Comparison of ENCODE assay signal across 20 cellular contexts in the genomic region with DNA sequence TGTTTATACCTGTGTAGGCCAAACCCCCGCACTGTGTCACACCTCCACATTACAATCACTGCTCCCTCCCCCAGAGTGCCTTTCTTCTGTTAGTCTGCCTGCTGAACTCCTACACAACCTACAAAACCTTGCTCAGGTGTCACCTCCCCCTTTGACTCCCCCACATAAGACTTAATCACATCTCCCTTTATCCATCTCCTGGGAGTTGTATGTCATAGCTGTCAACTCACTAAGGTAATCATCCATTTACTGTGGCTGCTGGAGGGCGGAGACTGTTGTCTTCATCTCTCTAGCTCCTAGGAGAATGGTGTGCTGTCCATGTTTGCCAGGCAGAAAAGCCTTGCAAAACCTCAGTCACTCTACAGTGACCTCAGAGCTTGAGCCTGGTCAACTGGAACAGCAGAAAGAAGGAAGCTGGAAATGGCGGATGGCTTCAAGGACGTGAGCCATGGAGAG. TPM values are rescaled to one million over a fixed set of nuclear protein-coding genes. Genes with fewer than 3 reads are reported as not detected.
DNase-seq lines count a peak whose midpoint lies in the region; ATAC-seq, FAIRE-seq and TF ChIP-seq lines count a peak whose summit lies in the region.
"Had no signal": no experiment of that assay in that cellular context is flagged by ENCODE, and none has a peak within 500 bp of the region (broad histone marks: within the 10 kb centered on the region; RNA-seq: fewer than 3 reads in every experiment).

No MANE protein-coding gene starts in this region.

- no peaks in the 10 kb centered on the region for H3K23me2 ChIP-seq in H1 (ENCODE audit: low read depth, low read length)

- TF ChIP-seq RAD21 in H1 (IDR thresholded peaks at IDR 0.05 in 1 of 2, conservative IDR thresholded peaks at IDR 0.05 in 1 of 2; ENCODE audit: low read depth in 2 of 2, low read length in 2 of 2) = no peak

- ATAC-seq in GM21390 (IDR thresholded peaks at IDR 0.05; ENCODE audit: unreplicated experiment) = no peak
- ATAC-seq: activated naive CD8-positive, alpha-beta T cell treated with anti-CD3 and anti-CD28 coated beads, Interleukin-2, amount 50 U/mL, for 24 hours; heart left ventricle; lower lobe of right lung had no signal

- H3K79me1 ChIP-seq in H1 (ENCODE audit: low read depth, low read length) (peaks cover 13% of the 10 kb centered on the region), neuronal stem cell (ENCODE audit: low read depth, low read length) (peaks cover 22% of the 10 kb centered on the region)

- H3K4me1 ChIP-seq in OCI-LY3 (ENCODE audit: low read length) = peaks cover 92% of the 10 kb centered on the region
- H3K4me1 ChIP-seq in H1 (replicated peaks in 1 of 4; ENCODE audit: control insufficient read depth in 3 of 4, insufficient read depth in 4 of 4, low read length in 3 of 4) = peaks cover 0 to 19% (median 5%) of the 10 kb centered on the region in 4 experiments; a peak in 4 of 7 replicates
- peaks cover 22 to 38% of the 10 kb centered on the region in 2 donors for H3K4me1 ChIP-seq in neuronal stem cell (ENCODE audit: control insufficient read depth in 2 of 2, insufficient read depth in 1 of 2, low read depth in 1 of 2, low read length in 2 of 2)
- peaks cover 0 to 10% of the 10 kb centered on the region in 2 donors for H3K4me1 ChIP-seq in ascending aorta

- H2BK5ac ChIP-seq in H1 (ENCODE audit: low read depth, low read length) (0 out of 2 replicates have a peak overlapping the region, but pooled peaks have one; percentile 52), neuronal stem cell (ENCODE audit: low read length) (peak overlapping the region; percentile 95)

- intact Hi-C loops in ascending aorta (cut with DNase I) = no loop called here

- H3K4me3 ChIP-seq in OCI-LY3 (ENCODE audit: low read length) (no peak overlapping the region), H1 (ENCODE audit: extremely low read depth in 1 of 4, insufficient read depth in 2 of 4, low read depth in 3 of 4, low read length in 4 of 4) (no peak overlapping the region), neuronal stem cell (ENCODE audit: low read length in 2 of 2) (no peak overlapping the region), ascending aorta (no peak overlapping the region)
- H3K4me3 ChIP-seq: heart left ventricle, lower lobe of right lung, prostate gland, smooth muscle cell, suprapubic skin had no signal

- H4K91ac ChIP-seq in H1 (replicated peaks; ENCODE audit: insufficient read length, low read length) (no peak overlapping the region), neuronal stem cell (ENCODE audit: low read depth, low read length, poor library complexity) (peak overlapping the region; percentile 38)

- in situ Hi-C loops in Caki2 (cut with HindIII; ENCODE audit: low pct_unique_long_range_greater_than_20kb, low sequenced_read_pairs) = no loop called here

- H2BK12ac ChIP-seq in H1 (ENCODE audit: low read depth, low read length) (no peak overlapping the region), neuronal stem cell (ENCODE audit: low read length) (peak overlapping the region; percentile 2)

- no peak overlapping the region for H3K56ac ChIP-seq in H1 (replicated peaks; ENCODE audit: insufficient read length, low read depth, low read length)

- H2BK120ac ChIP-seq in H1 (replicated peaks; ENCODE audit: low read depth, low read length) (no peak overlapping the region), neuronal stem cell (ENCODE audit: low read depth, low read length) (no peak overlapping the region)

- 88% methylated on average over 4 of the region's 4 CpGs; no CpG with 5 or more reads in 1 of the 2 experiments for WGBS in H1 (ENCODE audit: extremely low coverage in 1 of 2, insufficient coverage in 1 of 2, insufficient read length in 1 of 2, insufficient replicate concordance in 2 of 2, low coverage in 1 of 2, low lambda C conversion rate in 2 of 2, missing lambda C conversion rate in 1 of 2), 2 experiments
- no CpG with 5 or more reads among the region's 4 CpGs for WGBS in neuronal stem cell (ENCODE audit: extremely low coverage in 2 of 2, insufficient read length in 2 of 2, insufficient replicate concordance in 1 of 2), 2 donors

- peak overlapping the region; percentile 82; the same call in 1 of the 2 replicates for H3K9ac ChIP-seq in OCI-LY3 (ENCODE audit: low read length)
- no peak overlapping the region for H3K9ac ChIP-seq in H1 (replicated peaks in 1 of 4; ENCODE audit: extremely low read depth in 1 of 4, low read depth in 3 of 4, low read length in 3 of 4)
- H3K9ac ChIP-seq in neuronal stem cell (ENCODE audit: low read depth, low read length, poor library complexity) = no peak overlapping the region

- H3K4ac ChIP-seq in H1 (replicated peaks; ENCODE audit: insufficient read length, low read depth, low read length) = no peak overlapping the region
- H3K4ac ChIP-seq in neuronal stem cell (ENCODE audit: low read length) = no peak overlapping the region

- no peak for TF ChIP-seq POLR2A in H1 (IDR thresholded peaks at IDR 0.05; ENCODE audit: control extremely low read depth in 1 of 2, low read depth in 2 of 2, low read length in 2 of 2)

- no peak for FAIRE-seq in H1 (lab: Jason Lieb, UNC)
- FAIRE-seq: D721Med, G401.6, TTC549 had no signal

- DNase-seq in Caki2 (ENCODE audit: low read depth) = peak; percentile 72
- no peak for DNase-seq in H1 (ENCODE audit: low read depth in 1 of 2, low spot score in 2 of 2)
- no peak for DNase-seq in neuronal stem cell (ENCODE audit: low spot score)
- DNase-seq in ascending aorta (ENCODE audit: low spot score in 2 of 2) = no peak
- no peak for DNase-seq in superior temporal gyrus (ENCODE audit: extremely low spot score)
- DNase-seq: activated naive CD8-positive, alpha-beta T cell treated with anti-CD3 and anti-CD28 coated beads, Interleukin-2, amount 50 U/mL, for 24 hours; activated T-cell treated with anti-CD3 and anti-CD28 coated beads, Interleukin-2, amount 50 U/mL, for 1 hour; NCI-H1105 treated with DMSO at 0.1 percent for 48 hours; NCI-H748 treated with DMSO at 0.1 percent for 48 hours; stimulated activated CD4-positive, alpha-beta T cell treated with anti-CD3 and anti-CD28 coated beads, Interleukin-4, amount 100 ng/mL, for 4 hours had no signal

- no peak overlapping the region for H4K8ac ChIP-seq in H1 (ENCODE audit: extremely low read depth, insufficient read depth, low read length)
- H4K8ac ChIP-seq in neuronal stem cell (ENCODE audit: low read depth, low read length) = no peak overlapping the region

- no peaks in the 10 kb centered on the region for H3K9me3 ChIP-seq in OCI-LY3 (ENCODE audit: insufficient read depth, low read length)
- H3K9me3 ChIP-seq in H1 (ENCODE audit: insufficient read depth in 2 of 2, low read depth in 1 of 2, low read length in 1 of 2) = no peaks in the 10 kb centered on the region
- H3K9me3 ChIP-seq in neuronal stem cell (replicated peaks in 1 of 2; ENCODE audit: control insufficient read depth in 2 of 2, insufficient read depth in 1 of 2, low read depth in 1 of 2, low read length in 2 of 2) = no peaks in the 10 kb centered on the region
- H3K9me3 ChIP-seq in ascending aorta = no peaks in the 10 kb centered on the region
- H3K9me3 ChIP-seq: heart left ventricle, lower lobe of right lung, prostate gland, suprapubic skin had no signal

- CTCF ChIA-PET in H1 (lab: Charles Lee; ENCODE audit: partially characterized antibody) = interaction anchor here (0.6 to 3.2 kb wide), 4 partner anchors 12 to 170 kb away, joined by 3 to 13 read pairs (median 3); no protein-coding TSS in a partner anchor

- peak overlapping the region; percentile 95 for H3K27ac ChIP-seq in OCI-LY3 (ENCODE audit: low read length)
- H3K27ac ChIP-seq in H1 (ENCODE audit: low read depth, low read length) = no peak overlapping the region
- H3K27ac ChIP-seq in neuronal stem cell (replicated peaks; ENCODE audit: low read length) = no peak overlapping the region
- H3K27ac ChIP-seq in ascending aorta = no peak overlapping the region
- H3K27ac ChIP-seq: heart left ventricle had no signal

- H2BK20ac ChIP-seq in H1 (ENCODE audit: low read length) = no peak overlapping the region

- H2AK5ac ChIP-seq in H1 (ENCODE audit: low read depth, low read length) (no peak overlapping the region), neuronal stem cell (ENCODE audit: low read depth, low read length) (peak overlapping the region; percentile 96)

- TF ChIP-seq EP300 in H1 (IDR thresholded peaks at IDR 0.05; ENCODE audit: borderline replicate concordance in 1 of 2, low read depth in 2 of 2, low read length in 2 of 2) = no peak

- no peak overlapping the region for H2AFZ ChIP-seq in OCI-LY3 (ENCODE audit: low read depth, low read length)
- H2AFZ ChIP-seq in H1 (ENCODE audit: low read length) = no peak overlapping the region
- H2AFZ ChIP-seq in neuronal stem cell (ENCODE audit: low read length) = no peak overlapping the region

- no peak overlapping the region for H4K5ac ChIP-seq in H1 (ENCODE audit: insufficient read length, low read depth, low read length)

- H3K79me2 ChIP-seq in OCI-LY3 (ENCODE audit: low read length) (peaks cover 99% of the 10 kb centered on the region), H1 (ENCODE audit: control insufficient read depth in 1 of 2, insufficient read depth in 2 of 2, low read length in 2 of 2) (no peaks in the 10 kb centered on the region; a peak in 1 of 4 replicates)

- TF ChIP-seq CTCF in OCI-LY3 (IDR thresholded peaks at IDR 0.05; ENCODE audit: low read depth, low read length) (no peak), H1 (IDR thresholded peaks at IDR 0.05; ENCODE audit: control extremely low read depth in 1 of 3, insufficient read depth in 1 of 3, low read depth in 1 of 3, low read length in 3 of 3) (no peak), ascending aorta (IDR thresholded peaks at IDR 0.05) (no peak)

- H3K23ac ChIP-seq in H1 (ENCODE audit: insufficient read length) (no peak overlapping the region), neuronal stem cell (ENCODE audit: low read depth, low read length, poor library complexity) (peak overlapping the region; percentile 62)

- H2BK15ac ChIP-seq in H1 (ENCODE audit: low read length) (0 out of 2 replicates have a peak overlapping the region, but pooled peaks have one; percentile 3), neuronal stem cell (ENCODE audit: low read length) (peak overlapping the region; percentile 71)

- H3K18ac ChIP-seq in H1 (ENCODE audit: extremely low read depth, low read length) (no peak overlapping the region), neuronal stem cell (ENCODE audit: low read length) (peak overlapping the region; percentile 86)

- POLR2A ChIA-PET in H1 (lab: Charles Lee; ENCODE audit: partially characterized antibody) = no interaction called here

- 0 out of 2 replicates have a peak overlapping the region, but pooled peaks have one; percentile 71 for H3K4me2 ChIP-seq in OCI-LY3 (ENCODE audit: low read length)
- H3K4me2 ChIP-seq in H1 (ENCODE audit: insufficient read depth in 1 of 2, low read depth in 2 of 2, low read length in 2 of 2) = no peak overlapping the region
- H3K4me2 ChIP-seq in neuronal stem cell (ENCODE audit: insufficient read depth, low read length, poor library complexity, severe bottlenecking) = no peak overlapping the region
- H3K4me2 ChIP-seq: smooth muscle cell had no signal

- no peaks in the 10 kb centered on the region for H3K27me3 ChIP-seq in OCI-LY3 (ENCODE audit: low read depth, low read length)
- no peaks in the 10 kb centered on the region for H3K27me3 ChIP-seq in H1 (replicated peaks in 1 of 4; ENCODE audit: control insufficient read depth in 3 of 4, extremely low read depth in 1 of 4, insufficient read depth in 3 of 4, low read length in 3 of 4)
- H3K27me3 ChIP-seq in neuronal stem cell (ENCODE audit: control insufficient read depth in 3 of 3, insufficient read depth in 3 of 3, low read depth in 1 of 3, low read length in 3 of 3) = no peaks in the 10 kb centered on the region
- no peaks in the 10 kb centered on the region for H3K27me3 ChIP-seq in ascending aorta
- H3K27me3 ChIP-seq: heart left ventricle, suprapubic skin had no signal

- peaks cover 26% of the 10 kb centered on the region for H3K36me3 ChIP-seq in OCI-LY3 (replicated peaks; ENCODE audit: low read depth, low read length)
- no peaks in the 10 kb centered on the region for H3K36me3 ChIP-seq in H1 (ENCODE audit: control insufficient read depth in 2 of 4, insufficient read depth in 4 of 4, low read length in 3 of 4)
- peaks cover 4 to 17% of the 10 kb centered on the region in 2 donors for H3K36me3 ChIP-seq in neuronal stem cell (replicated peaks in 1 of 2; ENCODE audit: control insufficient read depth in 2 of 2, insufficient read depth in 2 of 2, low read length in 2 of 2)
- no peaks in the 10 kb centered on the region for H3K36me3 ChIP-seq in ascending aorta
- H3K36me3 ChIP-seq: heart left ventricle, lower lobe of right lung, prostate gland, suprapubic skin had no signal

- H3K14ac ChIP-seq in H1 (ENCODE audit: insufficient read length) (no peak overlapping the region), neuronal stem cell (ENCODE audit: low read length) (peak overlapping the region; percentile 49)

- H4K20me1 ChIP-seq in OCI-LY3 (ENCODE audit: insufficient read depth, low read length) (no peaks in the 10 kb centered on the region), H1 (replicated peaks in 1 of 2; ENCODE audit: control insufficient read depth in 1 of 2, insufficient read depth in 2 of 2, low read length in 2 of 2) (peaks cover 0 to 1% of the 10 kb centered on the region in 2 experiments)

RNA-seq across cellular contexts. Expression of gene ZNF710, which starts 43.8 kb away (rescaled TPM):
- total RNA-seq in Caki2 (2014; rRNA removed; shearing (Covaris generic); ENCODE audit: low replicate concordance) = 3.0 and 11.3 TPM in 2 replicates
- 24.0 and 26.2 TPM in 2 replicates for total RNA-seq in H1 (2021; fragmentation: NEBNext Ultra II Directional; extraction: Animal tissue kit (Norgen Biotek cat#: 25700))
- polyA plus RNA-seq in H1 (2011; rRNA removed) = 10.5 and 14.4 TPM in 2 replicates
- 6.5 TPM for polyA plus RNA-seq in H1 (2011; cell fraction: cytosol; rRNA removed)
- 10.5 TPM for polyA plus RNA-seq in H1 (2011; cell fraction: nucleus; rRNA removed)
- 11.0 to 19.6 TPM (median 12.4 TPM) in 4 replicates for polyA plus RNA-seq in H1 (2012, experiment 1 of 2)
- polyA plus RNA-seq in H1 (2012, experiment 2 of 2) = 9.9 TPM
- 23.2 TPM for polyA plus RNA-seq in H1 (2013, experiment 1 of 2)
- 23.2 TPM for polyA plus RNA-seq in H1 (2013, experiment 2 of 2)
- 6.9 and 11.7 TPM in 2 replicates for polyA minus RNA-seq in H1 (2011; rRNA and poly(A)+ RNA removed)
- 15.3 TPM for polyA minus RNA-seq in H1 (2011; cell fraction: cytosol; rRNA and poly(A)+ RNA removed)
- polyA minus RNA-seq in H1 (2011; cell fraction: nucleus; rRNA and poly(A)+ RNA removed) = 7.6 TPM
- 47.8 TPM for polyA plus RNA-seq in neuronal stem cell (2013, experiment 1 of 2)
- polyA plus RNA-seq in neuronal stem cell (2013, experiment 2 of 2) = 50.8 TPM
- 3.5 TPM for total RNA-seq in ascending aorta

RNA-seq across cellular contexts. Expression of gene IDH2, which starts 57.3 kb away (rescaled TPM):
- total RNA-seq in Caki2 (2014; rRNA removed; shearing (Covaris generic); ENCODE audit: low replicate concordance) = 73.8 and 74.2 TPM in 2 replicates
- total RNA-seq in H1 (2021; fragmentation: NEBNext Ultra II Directional; extraction: Animal tissue kit (Norgen Biotek cat#: 25700)) = 64.2 and 64.6 TPM in 2 replicates
- polyA plus RNA-seq in H1 (2011; rRNA removed) = 79.7 and 84.6 TPM in 2 replicates
- polyA plus RNA-seq in H1 (2011; cell fraction: cytosol; rRNA removed) = 83.6 TPM
- 83.9 TPM for polyA plus RNA-seq in H1 (2011; cell fraction: nucleus; rRNA removed)
- 57.0 to 99.4 TPM (median 81.5 TPM) in 4 replicates for polyA plus RNA-seq in H1 (2012, experiment 1 of 2)
- 63.6 TPM for polyA plus RNA-seq in H1 (2012, experiment 2 of 2)
- 43.8 TPM for polyA plus RNA-seq in H1 (2013, experiment 1 of 2)
- polyA plus RNA-seq in H1 (2013, experiment 2 of 2) = 40.8 TPM
- 67.3 and 74.7 TPM in 2 replicates for polyA minus RNA-seq in H1 (2011; rRNA and poly(A)+ RNA removed)
- polyA minus RNA-seq in H1 (2011; cell fraction: cytosol; rRNA and poly(A)+ RNA removed) = 43.6 TPM
- polyA minus RNA-seq in H1 (2011; cell fraction: nucleus; rRNA and poly(A)+ RNA removed) = 18.6 TPM
- 111 TPM for polyA plus RNA-seq in neuronal stem cell (2013, experiment 1 of 2)
- polyA plus RNA-seq in neuronal stem cell (2013, experiment 2 of 2) = 110 TPM
- 49.7 TPM for total RNA-seq in ascending aorta
